ENCODE assay signal across 9 cellular contexts in genomic region chr6:42692151-42692911, GRCh38. TPM values are rescaled to one million over a fixed set of nuclear protein-coding genes. Genes with fewer than 3 reads are reported as not detected.
A peak's percentile ranks its signal among the peaks of the same experiment; 100 is the strongest.
DNase-seq lines count a peak whose midpoint lies in the region; ATAC-seq and TF ChIP-seq lines count a peak whose summit lies in the region.
"Had no signal": no experiment of that assay in that cellular context is flagged by ENCODE, and none has a peak within 500 bp of the region (broad histone marks: within the 10 kb centered on the region; RNA-seq: fewer than 3 reads in every experiment).

No MANE protein-coding gene starts in this region.

- TF ChIP-seq CTCF in Calu3 (IDR thresholded peaks at IDR 0.05; ENCODE audit: unreplicated experiment) (no peak), GM10248 (IDR thresholded peaks at IDR 0.05; ENCODE audit: control extremely low read depth, extremely low read depth, low read depth, missing control alignments) (no peak)

- peaks cover 37% of the 10 kb centered on the region for H3K36me3 Mint-ChIP-seq in Calu3 (ENCODE audit: insufficient read depth, unreplicated experiment)

- CTCF ChIA-PET in Calu3 (lab: Charles Lee) (interaction anchor here (1.0 kb wide), 1 partner anchor 10 kb away, joined by 4 read pairs; no protein-coding TSS in a partner anchor), GM10248 (lab: Yijun Ruan, JAX) (interaction anchor here (0.9 to 2.8 kb wide), 7 partner anchors 9 to 208 kb away, joined by 3 to 15 read pairs (median 3); no protein-coding TSS in a partner anchor)

- no peak for ATAC-seq in HG02840 (IDR thresholded peaks at IDR 0.05; ENCODE audit: low FRiP score, unreplicated experiment)

- in situ Hi-C loops in Caki2 (cut with HindIII; ENCODE audit: low pct_unique_long_range_greater_than_20kb, low sequenced_read_pairs) = no loop called here

- POLR2A ChIA-PET in GM10248 (lab: Yijun Ruan, JAX) = no interaction called here

- no TSS peak for BruUV-seq in Calu3 (replicated peaks; lab: Mats Ljungman, UMichigan)

- no peaks in the 10 kb centered on the region for H3K9me3 Mint-ChIP-seq in Calu3 (ENCODE audit: low read depth, unreplicated experiment)
- H3K9me3 Mint-ChIP-seq: dendritic cell treated with granulocyte-macrophage colony-stimulating factor and Interleukin-4, amounts not matched to agents 40 ng/mL and 50 ng/mL, for 4 days had no signal

- peaks cover 8% of the 10 kb centered on the region for H3K4me1 Mint-ChIP-seq in Calu3 (ENCODE audit: low read depth, unreplicated experiment)

- peak overlapping the region; percentile 81 for H3K27ac ChIP-seq in epithelial cell of prostate

- intact Hi-C loops in Calu3 (cut with micrococcal nuclease; ENCODE audit: unreplicated experiment) = no loop called here

- H3K27me3 Mint-ChIP-seq in Calu3 (ENCODE audit: unreplicated experiment) = no peaks in the 10 kb centered on the region
- H3K27me3 Mint-ChIP-seq: dendritic cell treated with granulocyte-macrophage colony-stimulating factor and Interleukin-4, amounts not matched to agents 40 ng/mL and 50 ng/mL, for 4 days had no signal

- H3K4me3 Mint-ChIP-seq in Calu3 (ENCODE audit: low read depth, unreplicated experiment) = no peak overlapping the region
- H3K4me3 Mint-ChIP-seq: dendritic cell treated with granulocyte-macrophage colony-stimulating factor and Interleukin-4, amounts not matched to agents 40 ng/mL and 50 ng/mL, for 4 days had no signal

- DNase-seq in Caki2 (ENCODE audit: low read depth) (peak; percentile 90), epithelial cell of prostate (ENCODE audit: low read depth, low spot score) (peak; percentile 20), pulmonary artery endothelial cell (ENCODE audit: low read depth, low spot score) (peak; percentile 40), LoVo (ENCODE audit: low spot score) (no peak), Calu3 (no peak), GM10248 (ENCODE audit: extremely low spot score) (no peak)

- no peak overlapping the region for H3K27ac Mint-ChIP-seq in Calu3 (ENCODE audit: unreplicated experiment)
- H3K27ac Mint-ChIP-seq: dendritic cell treated with granulocyte-macrophage colony-stimulating factor and Interleukin-4, amounts not matched to agents 40 ng/mL and 50 ng/mL, for 4 days had no signal

TF ChIP-seq in PFSK-1, 5 proteins besides CTCF, POLR2A, EP300 and RAD21:
- no peak for TF ChIP-seq TAF1 (IDR thresholded peaks at IDR 0.05; ENCODE audit: borderline replicate concordance, insufficient read depth, low read length)
- peak; percentile 71; the same call in 1 of the 2 replicates for TF ChIP-seq SIN3A (IDR thresholded peaks at IDR 0.05; ENCODE audit: borderline replicate concordance, insufficient read depth, low read length)
- TF ChIP-seq FOXP2 (optimal IDR thresholded peaks at IDR 0.05; ENCODE audit: borderline replicate concordance, extremely low read depth, extremely low read length, insufficient read depth) = no peak
- TF ChIP-seq POLR2AphosphoS5 (IDR thresholded peaks at IDR 0.05; ENCODE audit: low read depth, low read length) = peak; percentile 48; the same call in 1 of the 2 replicates
- TF ChIP-seq, protein P1, sequence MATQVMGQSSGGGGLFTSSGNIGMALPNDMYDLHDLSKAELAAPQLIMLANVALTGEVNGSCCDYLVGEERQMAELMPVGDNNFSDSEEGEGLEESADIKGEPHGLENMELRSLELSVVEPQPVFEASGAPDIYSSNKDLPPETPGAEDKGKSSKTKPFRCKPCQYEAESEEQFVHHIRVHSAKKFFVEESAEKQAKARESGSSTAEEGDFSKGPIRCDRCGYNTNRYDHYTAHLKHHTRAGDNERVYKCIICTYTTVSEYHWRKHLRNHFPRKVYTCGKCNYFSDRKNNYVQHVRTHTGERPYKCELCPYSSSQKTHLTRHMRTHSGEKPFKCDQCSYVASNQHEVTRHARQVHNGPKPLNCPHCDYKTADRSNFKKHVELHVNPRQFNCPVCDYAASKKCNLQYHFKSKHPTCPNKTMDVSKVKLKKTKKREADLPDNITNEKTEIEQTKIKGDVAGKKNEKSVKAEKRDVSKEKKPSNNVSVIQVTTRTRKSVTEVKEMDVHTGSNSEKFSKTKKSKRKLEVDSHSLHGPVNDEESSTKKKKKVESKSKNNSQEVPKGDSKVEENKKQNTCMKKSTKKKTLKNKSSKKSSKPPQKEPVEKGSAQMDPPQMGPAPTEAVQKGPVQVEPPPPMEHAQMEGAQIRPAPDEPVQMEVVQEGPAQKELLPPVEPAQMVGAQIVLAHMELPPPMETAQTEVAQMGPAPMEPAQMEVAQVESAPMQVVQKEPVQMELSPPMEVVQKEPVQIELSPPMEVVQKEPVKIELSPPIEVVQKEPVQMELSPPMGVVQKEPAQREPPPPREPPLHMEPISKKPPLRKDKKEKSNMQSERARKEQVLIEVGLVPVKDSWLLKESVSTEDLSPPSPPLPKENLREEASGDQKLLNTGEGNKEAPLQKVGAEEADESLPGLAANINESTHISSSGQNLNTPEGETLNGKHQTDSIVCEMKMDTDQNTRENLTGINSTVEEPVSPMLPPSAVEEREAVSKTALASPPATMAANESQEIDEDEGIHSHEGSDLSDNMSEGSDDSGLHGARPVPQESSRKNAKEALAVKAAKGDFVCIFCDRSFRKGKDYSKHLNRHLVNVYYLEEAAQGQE (IDR thresholded peaks at IDR 0.05; ENCODE audit: insufficient read depth in 1 of 2, low read depth in 2 of 2, low read length in 2 of 2) = no peak

RNA-seq across cellular contexts. Expression of gene PRPH2, which starts 30.1 kb away (rescaled TPM):
- not detected in 2 replicates for total RNA-seq in Caki2 (2014; rRNA removed; shearing (Covaris generic); ENCODE audit: low replicate concordance)
- polyA plus RNA-seq in PFSK-1 (2012; ENCODE audit: insufficient read length, low read depth) = 8.5 TPM
- total RNA-seq in pulmonary artery endothelial cell = 0.13 and 0.21 TPM in 2 replicates
- not detected in 2 replicates for total RNA-seq in Calu3 (2022)

RNA-seq across cellular contexts. Expression of gene TBCC, which starts 53.6 kb away (rescaled TPM):
- total RNA-seq in Caki2 (2014; rRNA removed; shearing (Covaris generic); ENCODE audit: low replicate concordance) = 52.0 and 61.2 TPM in 2 replicates
- polyA plus RNA-seq in PFSK-1 (2012; ENCODE audit: insufficient read length, low read depth) = 27.2 TPM
- total RNA-seq in pulmonary artery endothelial cell (33.2 and 37.4 TPM in 2 replicates), Calu3 (2022) (36.2 and 42.7 TPM in 2 replicates)

Comparison
In these comparisons a context has a peak if more than half of its experiments do, and no peak if none do; other contexts are left out.
1. DNase-seq: peak in Caki2 (single experiment), epithelial cell of prostate (single experiment) and pulmonary artery endothelial cell (single experiment); none in LoVo (single experiment), Calu3 (single experiment) and GM10248 (single experiment).